8 cellular contexts compared by ENCODE assay signal in the genomic region with DNA sequence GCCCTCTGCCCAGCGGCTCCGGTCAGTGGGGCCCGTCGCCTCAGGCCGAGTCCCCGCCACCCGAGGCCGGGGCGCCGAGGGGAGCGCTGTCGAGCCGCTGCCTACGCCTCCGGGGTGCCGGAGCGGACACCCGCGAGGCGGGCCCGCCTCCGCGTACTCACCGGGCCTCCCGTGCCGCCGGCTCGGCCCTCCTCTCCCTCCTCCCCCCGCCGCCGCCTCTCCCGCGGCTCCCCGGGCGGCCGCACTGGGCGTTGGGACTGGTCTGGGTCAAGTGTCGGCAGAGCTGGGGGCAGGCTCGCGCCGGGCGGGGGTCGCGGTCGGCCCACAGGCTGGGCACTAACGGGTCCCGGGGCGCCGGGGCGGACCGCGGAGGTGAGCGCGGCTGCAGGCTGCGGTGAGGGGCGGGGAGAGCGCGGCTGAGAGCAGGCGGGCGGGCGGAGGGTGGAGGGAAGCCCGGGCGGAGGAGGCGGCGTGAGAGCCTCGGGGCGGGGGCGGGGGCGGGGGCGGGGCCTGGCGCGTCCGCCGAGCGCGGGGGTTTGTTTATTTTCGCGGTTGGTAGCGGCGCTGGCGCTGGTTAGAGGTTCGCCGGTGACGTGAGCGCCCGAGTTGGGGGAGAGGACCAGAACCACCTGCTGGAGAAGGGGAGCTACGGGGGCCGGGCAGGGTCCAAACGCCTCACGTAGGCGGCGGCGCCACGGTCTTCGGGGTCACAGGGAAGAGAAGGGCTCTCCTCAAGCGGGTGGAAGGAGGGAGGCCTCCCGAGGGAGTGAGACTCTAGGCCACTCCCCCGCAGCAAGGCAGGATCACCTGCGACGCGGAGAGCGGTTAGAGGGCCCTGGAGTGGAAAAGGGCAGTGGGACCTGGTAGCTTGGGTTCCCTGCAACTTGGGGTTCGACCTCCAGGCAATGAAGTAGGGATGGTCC. TPM values are rescaled to one million over a fixed set of nuclear protein-coding genes. Genes with fewer than 3 reads are reported as not detected.
DNase-seq lines count a peak whose midpoint lies in the region; ATAC-seq and TF ChIP-seq lines count a peak whose summit lies in the region.
"Not testable (repeated sequence)": the region's sequence is repeated elsewhere in the genome, so short reads cannot be mapped to it uniquely, and the experiment has no call there.

A gene (minus strand): TSS at position 414 of the 923 bp plus-strand sequence. CDS start 11,252 bp downstream, outside the sequence.

- not testable (repeated sequence) for H4K20me1 ChIP-seq in OCI-LY1 (ENCODE audit: insufficient read depth, low read length)

- DNase-seq in Caki2 (ENCODE audit: low read depth) (peak; percentile 64), HT-29 (ENCODE audit: low spot score) (peak; percentile 63), activated T-cell treated with anti-CD3 and anti-CD28 coated beads for 24 hours (ENCODE audit: low read depth) (peak; percentile 62), epithelial cell of esophagus (ENCODE audit: low read depth) (peak; percentile 63)
- peak; percentile 53 to 60 for DNase-seq in stimulated activated CD8-positive, alpha-beta memory T cell treated with anti-CD3 and anti-CD28 coated beads, Interleukin-15, amount 100 ng/mL, for 4 hours (ENCODE audit: low read depth in 2 of 2)

- H3K36me3 ChIP-seq in OCI-LY1 (ENCODE audit: insufficient read depth, low read length) = not testable (repeated sequence)

- 0 out of 2 replicates have a peak, but pooled peaks have one; percentile 5 for TF ChIP-seq CTCF in OCI-LY1 (IDR thresholded peaks at IDR 0.05; ENCODE audit: low read length)
- not testable (repeated sequence) for TF ChIP-seq CTCF in epithelial cell of esophagus (IDR thresholded peaks at IDR 0.05; ENCODE audit: insufficient read depth, low read depth, low read length, missing control alignments)

- peak within 1 kb of the TSS; percentile 76 for H3K4me2 ChIP-seq in OCI-LY1 (ENCODE audit: low read length)

- peak; percentile 75 for ATAC-seq in GM21360 (IDR thresholded peaks at IDR 0.05; ENCODE audit: unreplicated experiment)

- peak within 1 kb of the TSS; percentile 78 for H3K4me3 ChIP-seq in OCI-LY1 (ENCODE audit: low read depth, low read length, poor library complexity, severe bottlenecking)
- H3K4me3 ChIP-seq in epithelial cell of esophagus (ENCODE audit: low read length) = peak within 1 kb of the TSS; percentile 48
- peak within 1 kb of the TSS; percentile 55 for H3K4me3 ChIP-seq in mononuclear cell (ENCODE audit: low read length)

- H2AFZ ChIP-seq in OCI-LY1 (ENCODE audit: low read length) = not testable (repeated sequence)

- not testable (repeated sequence) for H3K9me2 ChIP-seq in OCI-LY1 (ENCODE audit: low read depth, low read length)

- not testable (repeated sequence) for H3K27me3 ChIP-seq in OCI-LY1 (ENCODE audit: insufficient read depth, low read length); mononuclear cell (ENCODE audit: insufficient read depth, low read length)

- H3K9ac ChIP-seq in OCI-LY1 (ENCODE audit: low read length) = peak within 1 kb of the TSS; percentile 75

- not testable (repeated sequence) for H3F3A ChIP-seq in OCI-LY1 (ENCODE audit: insufficient read depth, low read length)

- H3K4me1 ChIP-seq in OCI-LY1 (ENCODE audit: insufficient read depth, low read length, severe bottlenecking) = peaks cover 12% of the 10 kb centered on the region
- not testable (repeated sequence) for H3K4me1 ChIP-seq in mononuclear cell (ENCODE audit: insufficient read depth, low read length)

- H3K27ac ChIP-seq in OCI-LY1 (ENCODE audit: low read depth, low read length, poor library complexity, severe bottlenecking) = not testable (repeated sequence)

- in situ Hi-C loops in Caki2 (cut with HindIII; ENCODE audit: low pct_unique_long_range_greater_than_20kb, low sequenced_read_pairs) = not testable (repeated sequence)

- not testable (repeated sequence) for H3K79me2 ChIP-seq in OCI-LY1 (ENCODE audit: insufficient read depth, low read length)

- not testable (repeated sequence) for H3K9me3 ChIP-seq in OCI-LY1 (ENCODE audit: low read length); mononuclear cell (ENCODE audit: low read depth, low read length)

RNA-seq across cellular contexts. Expression of the gene that starts here (rescaled TPM):
- 0.14 and 0.27 TPM in 2 replicates for total RNA-seq in Caki2 (2014; rRNA removed; shearing (Covaris generic); ENCODE audit: low replicate concordance)
- 0.74 TPM in 1 of 2 replicates, not detected in the other for total RNA-seq in HT-29 (2014; rRNA removed; shearing (Covaris generic))
- total RNA-seq in mononuclear cell = 8.0 TPM

Comparison
In these comparisons a context has a peak if more than half of its experiments do, and no peak if none do; other contexts are left out.
1. Peak in DNase-seq in Caki2; RNA of the gene not detected or under 1 TPM.
2. Peak in DNase-seq in HT-29; RNA of the gene not detected or under 1 TPM.